Comparison of ENCODE assay signal across 8 cellular contexts in genomic region chr1:147243228-147243685, GRCh38. TPM values are rescaled to one million over a fixed set of nuclear protein-coding genes. Genes with fewer than 3 reads are reported as not detected.
DNase-seq lines count a peak whose midpoint lies in the region; ATAC-seq and TF ChIP-seq lines count a peak whose summit lies in the region.

No MANE protein-coding gene starts in this region.

- H3K36me3 ChIP-seq in PC-9 (ENCODE audit: low read depth) (0 out of 2 replicates have a peak, but pooled peaks cover 4% of the 10 kb centered on the region), left lung (no peaks in the 10 kb centered on the region)

- H3F3A ChIP-seq in PC-9 (ENCODE audit: insufficient read depth, low read depth): peaks cover 5% of the 10 kb centered on the region; the same call in 1 of the 2 replicates

- peak; percentile 45 for DNase-seq in AG20443 (ENCODE audit: low spot score)
- DNase-seq in PC-9: peak in 1 of 2 experiments; percentile 66
- no peak for DNase-seq in chondrocyte (ENCODE audit: low spot score)
- peak; percentile 51 to 85 for DNase-seq in left lung
- no peak for DNase-seq in stimulated activated naive B cell treated with anti-CD40 and anti-IgM and Interleukin-4, amounts not matched to agents 10 μg/mL and 1 μg/mL and 100 μg/mL, for 72 hours
- DNase-seq in COR-L47 (lab: John Stamatoyannopoulos, UW): no peak

- intact Hi-C loops in PC-9 (cut with micrococcal nuclease; ENCODE audit: unreplicated experiment) (loop anchor here (2.0 kb wide), 2 partner anchors 70 to 158 kb away; partner anchors contain the start of gene PRKAB2), left lung (cut with DNase I) (loop anchor here in 1 of 2 donors (5.0 kb wide), 1 partner anchor 71 kb away; the partner anchor contains the start of gene PRKAB2)

- H4K20me1 ChIP-seq in PC-9 (ENCODE audit: insufficient read depth): peaks cover 5% of the 10 kb centered on the region; the same call in 1 of the 2 replicates

- peak overlapping the region; percentile 94 for H3K27ac Mint-ChIP-seq in chondrocyte (ENCODE audit: unreplicated experiment)
- peak overlapping the region; percentile 89 for H3K27ac Mint-ChIP-seq in stimulated activated naive B cell treated with anti-CD40 and anti-IgM and Interleukin-4, amounts not matched to agents 10 μg/mL and 1 μg/mL and 100 μg/mL, for 72 hours

- no TSS peak for BruUV-seq in PC-9 (replicated peaks; lab: Mats Ljungman, UMichigan)

- H3K27ac ChIP-seq in PC-9 (no peak overlapping the region), left lung (peak overlapping the region; percentile 90 to 93)

- H3K36me3 Mint-ChIP-seq in chondrocyte (ENCODE audit: low read depth): no peaks in the 10 kb centered on the region
- peaks cover 10 to 22% of the 10 kb centered on the region in 2 donors for H3K36me3 Mint-ChIP-seq in stimulated activated naive B cell treated with anti-CD40 and anti-IgM and Interleukin-4, amounts not matched to agents 10 μg/mL and 1 μg/mL and 100 μg/mL, for 72 hours

- peak overlapping the region; percentile 88 for H3K4me3 Mint-ChIP-seq in chondrocyte (ENCODE audit: unreplicated experiment)
- peak overlapping the region; percentile 95 to 98 for H3K4me3 Mint-ChIP-seq in stimulated activated naive B cell treated with anti-CD40 and anti-IgM and Interleukin-4, amounts not matched to agents 10 μg/mL and 1 μg/mL and 100 μg/mL, for 72 hours

- H3K4me1 Mint-ChIP-seq in chondrocyte (ENCODE audit: low read depth): peaks cover 39% of the 10 kb centered on the region
- peaks cover 31 to 45% of the 10 kb centered on the region in 2 donors for H3K4me1 Mint-ChIP-seq in stimulated activated naive B cell treated with anti-CD40 and anti-IgM and Interleukin-4, amounts not matched to agents 10 μg/mL and 1 μg/mL and 100 μg/mL, for 72 hours

- TF ChIP-seq CTCF in PC-9 (conservative IDR thresholded peaks at IDR 0.05) (no peak; the same call in 1 of the 2 replicates), chondrocyte (IDR thresholded peaks at IDR 0.05) (peak; percentile 57), left lung (IDR thresholded peaks at IDR 0.05) (peak in 1 of 2 donors; percentile 1)

- no peaks in the 10 kb centered on the region for H3K9me3 Mint-ChIP-seq in chondrocyte (ENCODE audit: low read depth)
- H3K9me3 Mint-ChIP-seq in stimulated activated naive B cell treated with anti-CD40 and anti-IgM and Interleukin-4, amounts not matched to agents 10 μg/mL and 1 μg/mL and 100 μg/mL, for 72 hours: peaks cover 0 to 4% of the 10 kb centered on the region in 2 donors

- peak; percentile 4 for ATAC-seq in GM18858 (IDR thresholded peaks at IDR 0.05; ENCODE audit: unreplicated experiment)
- peak; percentile 24 for ATAC-seq in HG03108 (IDR thresholded peaks at IDR 0.05; ENCODE audit: unreplicated experiment)
- peak; percentile 12 for ATAC-seq in left lung
- peak; percentile 21 to 31 for ATAC-seq in stimulated activated naive B cell treated with anti-CD40 and anti-IgM and Interleukin-4, amounts not matched to agents 10 μg/mL and 1 μg/mL and 100 μg/mL, for 72 hours (replicated peaks)

- CTCF ChIA-PET in PC-9 (lab: Charles Lee): interaction anchor here (0.7 kb wide), 1 partner anchor 8 kb away, joined by 3 read pairs; no protein-coding TSS in a partner anchor

- H3K9me3 ChIP-seq in PC-9 (ENCODE audit: insufficient read depth, low read depth) (no peaks in the 10 kb centered on the region), left lung (no peaks in the 10 kb centered on the region)

- POLR2A ChIA-PET in PC-9 (lab: Charles Lee; ENCODE audit: unreplicated experiment): interaction anchor here (0.6 to 1.4 kb wide), 2 partner anchors 76 to 159 kb away, joined by 6 to 21 read pairs; no protein-coding TSS in a partner anchor

- no peaks in the 10 kb centered on the region for H3K9me2 ChIP-seq in PC-9 (ENCODE audit: insufficient read depth)

- H3K4me3 ChIP-seq in PC-9 (peak overlapping the region; percentile 74), left lung (peak overlapping the region; percentile 85 to 94)

- H3K27me3 Mint-ChIP-seq in chondrocyte (ENCODE audit: low read depth): no peaks in the 10 kb centered on the region
- H3K27me3 Mint-ChIP-seq in stimulated activated naive B cell treated with anti-CD40 and anti-IgM and Interleukin-4, amounts not matched to agents 10 μg/mL and 1 μg/mL and 100 μg/mL, for 72 hours: no peaks in the 10 kb centered on the region

- peak overlapping the region; percentile 93 for H3K4me2 ChIP-seq in PC-9

- H3K27me3 ChIP-seq in PC-9 (ENCODE audit: insufficient read depth, low read depth) (no peaks in the 10 kb centered on the region), left lung (no peaks in the 10 kb centered on the region)

- peaks cover 52% of the 10 kb centered on the region for H3K79me2 ChIP-seq in PC-9 (ENCODE audit: low read depth)

- H2AFZ ChIP-seq in PC-9: peak overlapping the region; percentile 97

- H3K4me1 ChIP-seq in PC-9 (replicated peaks; ENCODE audit: insufficient read depth) (peaks cover 34% of the 10 kb centered on the region), left lung (peaks cover 8 to 58% of the 10 kb centered on the region in 2 donors)

RNA-seq across cellular contexts. Expression of gene CHD1L, which starts 0.8 kb away (rescaled TPM):
- total RNA-seq in PC-9 (2021) (31.7 and 31.8 TPM in 2 replicates), chondrocyte (34.5 to 42.1 TPM (median 38.3 TPM) in 3 replicates), left lung (10 to 100 TPM; 36.2 to 40.3 TPM)

RNA-seq across cellular contexts. Expression of gene FMO5, which starts 18.1 kb away (rescaled TPM):
- total RNA-seq in PC-9 (2021): 1.1 and 1.3 TPM in 2 replicates
- total RNA-seq in chondrocyte: 1.8 to 2.8 TPM (median 2.5 TPM) in 3 replicates
- 10 to 100 TPM; 25.8 to 29.0 TPM for total RNA-seq in left lung

Comparison
In these comparisons a context has a peak if more than half of its experiments do, and no peak if none do; other contexts are left out.
1. DNase-seq: peak in AG20443 (single experiment) and left lung (2 of 2); none in chondrocyte (single experiment), stimulated activated naive B cell treated with anti-CD40 and anti-IgM and Interleukin-4, amounts not matched to agents 10 μg/mL and 1 μg/mL and 100 μg/mL, for 72 hours (single experiment) and COR-L47 (single experiment).
2. Peak in every context shown above with its lines, with median percentiles within 50 percentile points of each other: ATAC-seq.